ENCODE assay signal across 1 cellular context in genomic region chr11:118660646-118661424, GRCh38.
TF ChIP-seq lines count a peak whose summit lies in the region.

No MANE protein-coding gene starts in this region.

TF ChIP-seq in GM23338, 12 proteins besides CTCF, POLR2A, EP300 and RAD21 (continued from another document):
- TF ChIP-seq, protein P1, sequence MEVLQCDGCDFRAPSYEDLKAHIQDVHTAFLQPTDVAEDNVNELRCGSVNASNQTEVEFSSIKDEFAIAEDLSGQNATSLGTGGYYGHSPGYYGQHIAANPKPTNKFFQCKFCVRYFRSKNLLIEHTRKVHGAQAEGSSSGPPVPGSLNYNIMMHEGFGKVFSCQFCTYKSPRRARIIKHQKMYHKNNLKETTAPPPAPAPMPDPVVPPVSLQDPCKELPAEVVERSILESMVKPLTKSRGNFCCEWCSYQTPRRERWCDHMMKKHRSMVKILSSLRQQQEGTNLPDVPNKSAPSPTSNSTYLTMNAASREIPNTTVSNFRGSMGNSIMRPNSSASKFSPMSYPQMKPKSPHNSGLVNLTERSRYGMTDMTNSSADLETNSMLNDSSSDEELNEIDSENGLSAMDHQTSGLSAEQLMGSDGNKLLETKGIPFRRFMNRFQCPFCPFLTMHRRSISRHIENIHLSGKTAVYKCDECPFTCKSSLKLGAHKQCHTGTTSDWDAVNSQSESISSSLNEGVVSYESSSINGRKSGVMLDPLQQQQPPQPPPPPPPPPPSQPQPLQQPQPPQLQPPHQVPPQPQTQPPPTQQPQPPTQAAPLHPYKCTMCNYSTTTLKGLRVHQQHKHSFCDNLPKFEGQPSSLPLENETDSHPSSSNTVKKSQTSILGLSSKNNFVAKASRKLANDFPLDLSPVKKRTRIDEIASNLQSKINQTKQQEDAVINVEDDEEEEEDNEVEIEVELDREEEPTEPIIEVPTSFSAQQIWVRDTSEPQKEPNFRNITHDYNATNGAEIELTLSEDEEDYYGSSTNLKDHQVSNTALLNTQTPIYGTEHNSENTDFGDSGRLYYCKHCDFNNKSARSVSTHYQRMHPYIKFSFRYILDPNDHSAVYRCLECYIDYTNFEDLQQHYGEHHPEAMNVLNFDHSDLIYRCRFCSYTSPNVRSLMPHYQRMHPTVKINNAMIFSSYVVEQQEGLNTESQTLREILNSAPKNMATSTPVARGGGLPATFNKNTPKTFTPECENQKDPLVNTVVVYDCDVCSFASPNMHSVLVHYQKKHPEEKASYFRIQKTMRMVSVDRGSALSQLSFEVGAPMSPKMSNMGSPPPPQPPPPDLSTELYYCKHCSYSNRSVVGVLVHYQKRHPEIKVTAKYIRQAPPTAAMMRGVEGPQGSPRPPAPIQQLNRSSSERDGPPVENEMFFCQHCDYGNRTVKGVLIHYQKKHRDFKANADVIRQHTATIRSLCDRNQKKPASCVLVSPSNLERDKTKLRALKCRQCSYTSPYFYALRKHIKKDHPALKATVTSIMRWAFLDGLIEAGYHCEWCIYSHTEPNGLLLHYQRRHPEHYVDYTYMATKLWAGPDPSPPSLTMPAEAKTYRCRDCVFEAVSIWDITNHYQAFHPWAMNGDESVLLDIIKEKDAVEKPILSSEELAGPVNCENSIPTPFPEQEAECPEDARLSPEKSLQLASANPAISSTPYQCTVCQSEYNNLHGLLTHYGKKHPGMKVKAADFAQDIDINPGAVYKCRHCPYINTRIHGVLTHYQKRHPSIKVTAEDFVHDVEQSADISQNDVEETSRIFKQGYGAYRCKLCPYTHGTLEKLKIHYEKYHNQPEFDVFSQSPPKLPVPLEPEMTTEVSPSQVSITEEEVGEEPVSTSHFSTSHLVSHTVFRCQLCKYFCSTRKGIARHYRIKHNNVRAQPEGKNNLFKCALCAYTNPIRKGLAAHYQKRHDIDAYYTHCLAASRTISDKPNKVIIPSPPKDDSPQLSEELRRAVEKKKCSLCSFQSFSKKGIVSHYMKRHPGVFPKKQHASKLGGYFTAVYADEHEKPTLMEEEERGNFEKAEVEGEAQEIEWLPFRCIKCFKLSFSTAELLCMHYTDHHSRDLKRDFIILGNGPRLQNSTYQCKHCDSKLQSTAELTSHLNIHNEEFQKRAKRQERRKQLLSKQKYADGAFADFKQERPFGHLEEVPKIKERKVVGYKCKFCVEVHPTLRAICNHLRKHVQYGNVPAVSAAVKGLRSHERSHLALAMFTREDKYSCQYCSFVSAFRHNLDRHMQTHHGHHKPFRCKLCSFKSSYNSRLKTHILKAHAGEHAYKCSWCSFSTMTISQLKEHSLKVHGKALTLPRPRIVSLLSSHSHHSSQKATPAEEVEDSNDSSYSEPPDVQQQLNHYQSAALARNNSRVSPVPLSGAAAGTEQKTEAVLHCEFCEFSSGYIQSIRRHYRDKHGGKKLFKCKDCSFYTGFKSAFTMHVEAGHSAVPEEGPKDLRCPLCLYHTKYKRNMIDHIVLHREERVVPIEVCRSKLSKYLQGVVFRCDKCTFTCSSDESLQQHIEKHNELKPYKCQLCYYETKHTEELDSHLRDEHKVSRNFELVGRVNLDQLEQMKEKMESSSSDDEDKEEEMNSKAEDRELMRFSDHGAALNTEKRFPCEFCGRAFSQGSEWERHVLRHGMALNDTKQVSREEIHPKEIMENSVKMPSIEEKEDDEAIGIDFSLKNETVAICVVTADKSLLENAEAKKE (CRISPR knock-in tag; IDR thresholded peaks at IDR 0.05), result no peak
- TF ChIP-seq EZH2 (IDR thresholded peaks at IDR 0.05; ENCODE audit: low read depth, unreplicated experiment) (no peak), EZH2phosphoT487 (IDR thresholded peaks at IDR 0.05; ENCODE audit: unreplicated experiment) (no peak), ZNF114 (CRISPR knock-in tag; IDR thresholded peaks at IDR 0.05) (no peak)
TF ChIP-seq in GM23338: peak in this region for 0.
